In genomic region chr2:60569680-60570111, GRCh38 we compare ENCODE assay signal across 11 cellular contexts. TPM values are rescaled to one million over a fixed set of nuclear protein-coding genes. Genes with fewer than 3 reads are reported as not detected.
DNase-seq lines count a peak whose midpoint lies in the region; ATAC-seq, FAIRE-seq and TF ChIP-seq lines count a peak whose summit lies in the region.
"Had no signal": no experiment of that assay in that cellular context is flagged by ENCODE, and none has a peak within 500 bp of the region (broad histone marks: within the 10 kb centered on the region; RNA-seq: fewer than 3 reads in every experiment).

No MANE protein-coding gene starts in this region.

- H3K4me3 ChIP-seq in AG04450 (ENCODE audit: low read depth, low read length) = peak overlapping the region; percentile 2
- peak overlapping the region; percentile 39 for H3K4me3 ChIP-seq in H7 (ENCODE audit: insufficient read depth, low read depth, low read length)
- H3K4me3 ChIP-seq in GM12878 = no peak overlapping the region
- no peak overlapping the region for H3K4me3 ChIP-seq in psoas muscle

- no peaks in the 10 kb centered on the region for H3K79me2 ChIP-seq in GM12878 (ENCODE audit: control insufficient read depth, insufficient read depth, low read length)

- SMC1A ChIA-PET in GM12878 (lab: Charles Lee; ENCODE audit: uncharacterized antibody, unreplicated experiment) = no interaction called here

- H3K9me3 ChIP-seq in AG04450 (ENCODE audit: control insufficient read depth, insufficient read depth, low read length) (no peaks in the 10 kb centered on the region), GM12878 (replicated peaks; ENCODE audit: control insufficient read depth, insufficient read depth, low read length) (no peaks in the 10 kb centered on the region), psoas muscle (no peaks in the 10 kb centered on the region)
- H3K9me3 ChIP-seq: ascending aorta had no signal

- H3K9me3 Mint-ChIP-seq in memory B cell (no peaks in the 10 kb centered on the region), glutamatergic neuron (ENCODE audit: unreplicated experiment) (peaks cover 1% of the 10 kb centered on the region)

- ATAC-seq in GM12878 = no peak
- peak; percentile 51 for ATAC-seq in memory B cell (ENCODE audit: low read depth)
- no peak for ATAC-seq in HG02884 (IDR thresholded peaks at IDR 0.05; ENCODE audit: unreplicated experiment)
- no peak for ATAC-seq in psoas muscle
- ATAC-seq: activated CD8-positive, alpha-beta T cell treated with anti-CD3 and anti-CD28 coated beads, Interleukin-2, amount 10 ng/mL, durations not matched to agents 7 days and 5 days had no signal

- no peak overlapping the region for H2AFZ ChIP-seq in GM12878 (ENCODE audit: control insufficient read depth, low read depth, low read length)

- TF ChIP-seq EP300 in GM12878 (IDR thresholded peaks at IDR 0.05; ENCODE audit: borderline replicate concordance in 1 of 2, control insufficient read depth in 1 of 2, low read depth in 2 of 2, low read length in 2 of 2) = no peak

- peaks cover 9% of the 10 kb centered on the region for H3K4me1 Mint-ChIP-seq in memory B cell
- peaks cover 6% of the 10 kb centered on the region for H3K4me1 Mint-ChIP-seq in glutamatergic neuron (ENCODE audit: low read depth, unreplicated experiment)

- DNase-seq in AG04450 (ENCODE audit: low read depth, low spot score) (no peak), H7 (peak; percentile 36), GM12878 (ENCODE audit: low read depth, low spot score) (no peak), memory B cell (ENCODE audit: low spot score in 2 of 2) (no peak), glutamatergic neuron (no peak), GM20000 (ENCODE audit: low spot score) (no peak), psoas muscle (no peak)
- DNase-seq: activated CD8-positive, alpha-beta T cell treated with anti-CD3 and anti-CD28 coated beads, Interleukin-2, amount 10 ng/mL, durations not matched to agents 7 days and 5 days; Calu3 had no signal

- no peak for TF ChIP-seq RAD21 in GM12878 (IDR thresholded peaks at IDR 0.05; ENCODE audit: insufficient read depth, low read depth, low read length)

- peak overlapping the region; percentile 57 for H3K4me2 ChIP-seq in GM12878 (ENCODE audit: control insufficient read depth, insufficient read depth)

- CTCF ChIA-PET in AG04450 (lab: Charles Lee) (interaction anchor here (1.2 to 2.9 kb wide), 5 partner anchors 8 to 20 kb away, joined by 3 to 23 read pairs (median 8); no protein-coding TSS in a partner anchor), GM12878 (lab: Yijun Ruan, JAX) (interaction anchor here (0.6 to 2.5 kb wide), 2 partner anchors 10 to 38 kb away, joined by 5 to 21 read pairs; no protein-coding TSS in a partner anchor)

- no peak for TF ChIP-seq CTCF in AG04450 (IDR thresholded peaks at IDR 0.05; ENCODE audit: low read depth, low read length)
- TF ChIP-seq CTCF in GM12878 (IDR thresholded peaks at IDR 0.05 in 2 of 3, conservative IDR thresholded peaks at IDR 0.05 in 1 of 3; ENCODE audit: control insufficient read depth in 2 of 3, extremely low read depth in 1 of 3, insufficient read depth in 1 of 3, low read depth in 3 of 3, low read length in 3 of 3) = no peak
- TF ChIP-seq CTCF in glutamatergic neuron (IDR thresholded peaks at IDR 0.05; ENCODE audit: partially characterized antibody, unreplicated experiment) = no peak
- no peak for TF ChIP-seq CTCF in GM20000 (IDR thresholded peaks at IDR 0.05; ENCODE audit: extremely low read depth, missing control alignments)
- TF ChIP-seq CTCF in psoas muscle (IDR thresholded peaks at IDR 0.05) = no peak

- H3K27me3 ChIP-seq in AG04450 (ENCODE audit: control insufficient read depth, insufficient read depth, low read length) = peaks cover 25% of the 10 kb centered on the region
- H3K27me3 ChIP-seq in H7 (ENCODE audit: control insufficient read depth, insufficient read depth, low read length) = peaks cover 29% of the 10 kb centered on the region
- H3K27me3 ChIP-seq in GM12878 (replicated peaks in 1 of 2; ENCODE audit: control insufficient read depth in 2 of 2, insufficient read depth in 2 of 2, low read length in 1 of 2) = peaks cover 4 to 6% of the 10 kb centered on the region in 2 experiments
- peaks cover 5 to 65% (median 22%) of the 10 kb centered on the region in 3 donors for H3K27me3 ChIP-seq in psoas muscle (ENCODE audit: insufficient read depth in 3 of 3, low read length in 2 of 3)

- no peak for FAIRE-seq in GM12878 (lab: Jason Lieb, UNC)

- 5% methylated on average over 11 of the region's 13 CpGs for WGBS in GM12878 (ENCODE audit: insufficient coverage, insufficient replicate concordance, low lambda C conversion rate, missing lambda C conversion rate)
- 3 to 5% (median 4%) methylated on average over 13 of the region's 13 CpGs for WGBS in psoas muscle, 3 donors

- H4K20me1 ChIP-seq in GM12878 (ENCODE audit: control insufficient read depth, insufficient read depth) = no peaks in the 10 kb centered on the region

- in situ Hi-C loops in GM12878 (cut with MboI) = loop anchor here (5.0 to 10.0 kb wide), 2 partner anchors 1272 to 1545 kb away; no protein-coding TSS in a partner anchor

- BruUV-seq in GM12878 (replicated peaks; lab: Mats Ljungman, UMichigan) = no TSS peak

- H3K27me3 Mint-ChIP-seq in memory B cell = peaks cover 7% of the 10 kb centered on the region
- no peaks in the 10 kb centered on the region for H3K27me3 Mint-ChIP-seq in glutamatergic neuron (ENCODE audit: unreplicated experiment)

- H3K4me1 ChIP-seq in GM12878 (ENCODE audit: control insufficient read depth, insufficient read depth, low read length) (peaks cover 2% of the 10 kb centered on the region), psoas muscle (no peaks in the 10 kb centered on the region)

- TF ChIP-seq POLR2A in GM12878 (IDR thresholded peaks at IDR 0.05; ENCODE audit: low read depth, low read length) = no peak

- no peak overlapping the region for H3K9ac ChIP-seq in GM12878 (ENCODE audit: control insufficient read depth, insufficient read depth, low read length)

- H3K36me3 ChIP-seq in H7 (replicated peaks; ENCODE audit: control insufficient read depth, insufficient read depth, low read length) (no peaks in the 10 kb centered on the region), GM12878 (ENCODE audit: control insufficient read depth in 2 of 2, insufficient read depth in 2 of 2, low read length in 1 of 2) (no peaks in the 10 kb centered on the region), psoas muscle (ENCODE audit: insufficient read depth in 1 of 2, low read depth in 1 of 2) (no peaks in the 10 kb centered on the region)
- H3K36me3 ChIP-seq: ascending aorta had no signal

- POLR2A ChIA-PET in AG04450 (lab: Yijun Ruan, JAX) = interaction anchor here (0.7 kb wide), 1 partner anchor 10 kb away, joined by 5 read pairs; no protein-coding TSS in a partner anchor
- POLR2A ChIA-PET in GM12878 (lab: Charles Lee) = interaction anchor here (0.6 kb wide), 1 partner anchor 1816 kb away, joined by 4 read pairs; no protein-coding TSS in a partner anchor

- H3K27ac Mint-ChIP-seq in memory B cell (no peak overlapping the region), glutamatergic neuron (ENCODE audit: unreplicated experiment) (no peak overlapping the region)
- H3K27ac Mint-ChIP-seq: activated CD8-positive, alpha-beta T cell treated with anti-CD3 and anti-CD28 coated beads, Interleukin-2, amount 10 ng/mL, durations not matched to agents 7 days and 5 days had no signal

- H3K27ac ChIP-seq in AG04450 (ENCODE audit: low read depth, low read length) (no peak overlapping the region), GM12878 (ENCODE audit: control insufficient read depth, insufficient read depth) (no peak overlapping the region), psoas muscle (no peak overlapping the region)
- H3K27ac ChIP-seq: ascending aorta had no signal

- intact Hi-C loops in GM12878 (cut with micrococcal nuclease; ENCODE audit: unreplicated experiment) = loop anchor here (5.0 kb wide), 1 partner anchor 407 kb away; no protein-coding TSS in a partner anchor
- intact Hi-C loops in psoas muscle (cut with DNase I) = no loop called here

- H3K4me3 Mint-ChIP-seq in memory B cell (no peak overlapping the region), glutamatergic neuron (ENCODE audit: unreplicated experiment) (no peak overlapping the region)
- H3K4me3 Mint-ChIP-seq: activated CD8-positive, alpha-beta T cell treated with anti-CD3 and anti-CD28 coated beads, Interleukin-2, amount 10 ng/mL, durations not matched to agents 7 days and 5 days had no signal

- H3K36me3 Mint-ChIP-seq in memory B cell (no peaks in the 10 kb centered on the region), glutamatergic neuron (ENCODE audit: unreplicated experiment) (no peaks in the 10 kb centered on the region)

- RAD21 ChIA-PET in GM12878 (lab: Charles Lee; ENCODE audit: unreplicated experiment) = no interaction called here

RNA-seq across cellular contexts. Expression of gene BCL11A, which starts 16.2 kb away (rescaled TPM):
- polyA plus RNA-seq in AG04450 (2011; rRNA removed) (1.1 and 1.4 TPM in 2 replicates), GM12878 (2011; rRNA removed) (not detected in 2 replicates), GM12878 (2014; fragmentation: Illumina TruSeq; extraction: Trizol) (10.7 and 11.1 TPM in 2 replicates), GM12878 (2014; fragmentation: Nextera tagmentation; extraction: Ambion mirVana) (10 to 100 TPM in 1 of 2 experiments, 1 to 10 TPM in 1; 9.0 to 11.2 TPM), GM12878 (2014; rRNA removed) (7.5 and 8.1 TPM in 2 replicates), GM12878 (2016; fragmentation: Nextera tagmentation; extraction: Ambion mirVana) (1 to 10 TPM; 8.4 to 9.9 TPM), psoas muscle (under 1 TPM in 2 of 3 donors, not detected in 1; 0.01 to 0.05 TPM)
- 2.8 and 4.2 TPM in 2 replicates for polyA minus RNA-seq in AG04450 (2011; rRNA and poly(A)+ RNA removed)
- total RNA-seq in H7 (2014; rRNA removed; shearing (Covaris generic)) = 30.5 and 34.9 TPM in 2 replicates
- 2.6 and 3.2 TPM in 2 replicates for total RNA-seq in GM12878 (2013; cell fraction: nucleolus; rRNA removed)
- total RNA-seq in GM12878 (2014; rRNA removed) (12.6 and 13.2 TPM in 2 replicates), GM12878 (2014; rRNA removed; fragmentation: Illumina TruSeq; extraction: Trizol) (9.4 and 11.1 TPM in 2 replicates), GM12878 (2021) (22.7 and 26.6 TPM in 2 replicates), glutamatergic neuron (ENCODE audit: unreplicated experiment) (29.1 TPM), psoas muscle (under 1 TPM; 0.24 to 0.66 (median 0.55) TPM)
- polyA plus RNA-seq in GM12878 (2011; ENCODE audit: low read depth) = 13.7 TPM
- polyA plus RNA-seq in GM12878 (2011; cell fraction: cytosol; rRNA removed) = not detected in 2 replicates
- polyA plus RNA-seq in GM12878 (2011; cell fraction: nucleus; rRNA removed) = not detected in 2 replicates
- polyA plus RNA-seq in GM12878 (2012) = 21.4 TPM in 2 replicates
- polyA minus RNA-seq in GM12878 (2011; rRNA and poly(A)+ RNA removed) = not detected in 2 replicates
- not detected in 2 replicates for polyA minus RNA-seq in GM12878 (2011; cell fraction: cytosol; rRNA and poly(A)+ RNA removed)
- not detected in 2 replicates for polyA minus RNA-seq in GM12878 (2011; cell fraction: nucleus; rRNA and poly(A)+ RNA removed)

Comparison
In these comparisons a context has a peak if more than half of its experiments do, and no peak if none do; other contexts are left out.
1. H3K4me3 ChIP-seq: peak in AG04450 (single experiment) and H7 (single experiment); none in GM12878 (single experiment) and psoas muscle (single experiment).